Comparison of ENCODE assay signal across 8 cellular contexts in genomic region chr9:37801287-37801850, GRCh38. TPM values are rescaled to one million over a fixed set of nuclear protein-coding genes. Genes with fewer than 3 reads are reported as not detected.
DNase-seq lines count a peak whose midpoint lies in the region; ATAC-seq, FAIRE-seq and TF ChIP-seq lines count a peak whose summit lies in the region.

No MANE protein-coding gene starts in this region.

- peak overlapping the region; percentile 85 for H3K27ac Mint-ChIP-seq in CD8-positive, alpha-beta T cell
- H3K27ac Mint-ChIP-seq in activated CD8-positive, alpha-beta T cell treated with anti-CD3 and anti-CD28 coated beads for 36 hours: peak overlapping the region; percentile 71

- no peak for TF ChIP-seq POLR2A in GM12892 (IDR thresholded peaks at IDR 0.05; ENCODE audit: low read depth, low read length)

- DNase-seq in CD8-positive, alpha-beta T cell: peak in 1 of 7 experiments; percentile 25
- peak; percentile 48 for DNase-seq in activated CD8-positive, alpha-beta T cell treated with anti-CD3 and anti-CD28 coated beads for 36 hours
- peak; percentile 8 for DNase-seq in fibroblast of the aortic adventitia (ENCODE audit: low read depth)
- DNase-seq in omental fat pad (ENCODE audit: low spot score): no peak
- no peak for DNase-seq in GM12892 (ENCODE audit: insufficient read length)
- no peak for DNase-seq in ecto neural progenitor cell (ENCODE audit: low spot score)

- H3K27me3 ChIP-seq in CD8-positive, alpha-beta T cell (ENCODE audit: insufficient read depth, low read length): no peaks in the 10 kb centered on the region

- CTCF ChIA-PET in CD8-positive, alpha-beta T cell (lab: Charles Lee): no interaction called here
- CTCF ChIA-PET in activated CD8-positive, alpha-beta T cell treated with anti-CD3 and anti-CD28 coated beads for 36 hours (lab: Charles Lee): interaction anchor here (1.0 kb wide), 1 partner anchor 16 kb away, joined by 3 read pairs; the partner anchor contains the start of gene EXOSC3

- H3K27me3 Mint-ChIP-seq in CD8-positive, alpha-beta T cell (ENCODE audit: low read depth): no peaks in the 10 kb centered on the region
- no peaks in the 10 kb centered on the region for H3K27me3 Mint-ChIP-seq in activated CD8-positive, alpha-beta T cell treated with anti-CD3 and anti-CD28 coated beads for 36 hours

- no peaks in the 10 kb centered on the region for H3K9me3 ChIP-seq in CD8-positive, alpha-beta T cell (ENCODE audit: low read length)

- H3K4me3 Mint-ChIP-seq in CD8-positive, alpha-beta T cell: peak overlapping the region; percentile 94
- peak overlapping the region; percentile 93 for H3K4me3 Mint-ChIP-seq in activated CD8-positive, alpha-beta T cell treated with anti-CD3 and anti-CD28 coated beads for 36 hours

- peaks cover 27% of the 10 kb centered on the region for H3K4me1 ChIP-seq in CD8-positive, alpha-beta T cell (ENCODE audit: insufficient read depth, low read length)

- H3K36me3 ChIP-seq in CD8-positive, alpha-beta T cell (ENCODE audit: insufficient read depth, low read length): no peaks in the 10 kb centered on the region

- H3K4me1 Mint-ChIP-seq in CD8-positive, alpha-beta T cell (ENCODE audit: low read depth): peaks cover 44% of the 10 kb centered on the region
- peaks cover 40% of the 10 kb centered on the region for H3K4me1 Mint-ChIP-seq in activated CD8-positive, alpha-beta T cell treated with anti-CD3 and anti-CD28 coated beads for 36 hours (ENCODE audit: low read depth)

- no peak for FAIRE-seq in GM12892 (lab: Jason Lieb, UNC)

- POLR2A ChIA-PET in CD8-positive, alpha-beta T cell (lab: Charles Lee): interaction anchor here (1.2 to 2.5 kb wide), 4 partner anchors 10 to 102 kb away, joined by 3 to 30 read pairs (median 4); partner anchors contain the start of gene EXOSC3
- POLR2A ChIA-PET in activated CD8-positive, alpha-beta T cell treated with anti-CD3 and anti-CD28 coated beads for 36 hours (lab: Charles Lee): interaction anchor here (0.6 to 3.0 kb wide), 7 partner anchors 11 to 287 kb away, joined by 3 to 29 read pairs (median 3); partner anchors contain the start of gene EXOSC3

- peak overlapping the region; percentile 97 for H3K4me3 ChIP-seq in CD8-positive, alpha-beta T cell (ENCODE audit: low read depth, low read length)
- H3K4me3 ChIP-seq in fibroblast of the aortic adventitia (ENCODE audit: low read depth, low read length): peak overlapping the region; percentile 82

- intact Hi-C loops in CD8-positive, alpha-beta T cell (cut with DNase I, micrococcal nuclease): loop anchor here (2.0 to 5.0 kb wide), 6 partner anchors 49 to 1034 kb away; partner anchors contain the start of genes SLC25A51 (in 2 of the 2), TOMM5 (in 2 of the 2) and TRMT10B (in 1 of the 2)
- intact Hi-C loops in activated CD8-positive, alpha-beta T cell treated with anti-CD3 and anti-CD28 coated beads for 36 hours (cut with micrococcal nuclease): no loop called here

- no peaks in the 10 kb centered on the region for H3K9me3 Mint-ChIP-seq in CD8-positive, alpha-beta T cell
- no peaks in the 10 kb centered on the region for H3K9me3 Mint-ChIP-seq in activated CD8-positive, alpha-beta T cell treated with anti-CD3 and anti-CD28 coated beads for 36 hours

- peak; percentile 31 for ATAC-seq in CD8-positive, alpha-beta T cell
- peak; percentile 45 for ATAC-seq in GM21381 (IDR thresholded peaks at IDR 0.05; ENCODE audit: unreplicated experiment)
- ATAC-seq in HG03575 (IDR thresholded peaks at IDR 0.05; ENCODE audit: extremely low read depth, insufficient number of reproducible peaks, low FRiP score, unreplicated experiment): peak; percentile 15
- ATAC-seq in activated CD8-positive, alpha-beta T cell treated with anti-CD3 and anti-CD28 coated beads for 36 hours: peak; percentile 40
- peak; percentile 67 for ATAC-seq in omental fat pad (ENCODE audit: low FRiP score)

- no peak for TF ChIP-seq CTCF in CD8-positive, alpha-beta T cell (IDR thresholded peaks at IDR 0.05)
- no peak for TF ChIP-seq CTCF in activated CD8-positive, alpha-beta T cell treated with anti-CD3 and anti-CD28 coated beads for 36 hours (IDR thresholded peaks at IDR 0.05)
- no peak for TF ChIP-seq CTCF in fibroblast of the aortic adventitia (IDR thresholded peaks at IDR 0.05; ENCODE audit: insufficient read depth, low read length)
- no peak for TF ChIP-seq CTCF in omental fat pad (IDR thresholded peaks at IDR 0.05)

- H3K27ac ChIP-seq in CD8-positive, alpha-beta T cell (ENCODE audit: low read depth, low read length): peak overlapping the region; percentile 69

- H3K36me3 Mint-ChIP-seq in CD8-positive, alpha-beta T cell: peaks cover 10% of the 10 kb centered on the region
- peaks cover 9% of the 10 kb centered on the region for H3K36me3 Mint-ChIP-seq in activated CD8-positive, alpha-beta T cell treated with anti-CD3 and anti-CD28 coated beads for 36 hours (ENCODE audit: low read depth)

RNA-seq across cellular contexts. Expression of gene DCAF10, which starts 0.8 kb away (rescaled TPM):
- total RNA-seq in CD8-positive, alpha-beta T cell: 1 to 10 TPM; 4.9 to 5.6 TPM
- 10 to 100 TPM; 14.7 to 15.2 TPM for total RNA-seq in activated CD8-positive, alpha-beta T cell treated with anti-CD3 and anti-CD28 coated beads for 36 hours
- total RNA-seq in fibroblast of the aortic adventitia (ENCODE audit: low replicate concordance) (24.5 and 46.1 TPM in 2 replicates), omental fat pad (10 to 100 TPM; 23.2 to 40.5 (median 31.9) TPM)
- 11.8 TPM for polyA plus RNA-seq in GM12892 (2012; ENCODE audit: missing spikeins)

RNA-seq across cellular contexts. Expression of gene EXOSC3, which starts 16.5 kb away (rescaled TPM):
- total RNA-seq in CD8-positive, alpha-beta T cell: 10 to 100 TPM; 34.2 to 45.9 TPM
- 100 to 1,000 TPM; 111 to 126 TPM for total RNA-seq in activated CD8-positive, alpha-beta T cell treated with anti-CD3 and anti-CD28 coated beads for 36 hours
- total RNA-seq in fibroblast of the aortic adventitia (ENCODE audit: low replicate concordance) (92.3 and 109 TPM in 2 replicates), omental fat pad (10 to 100 TPM; 24.8 to 47.3 (median 39.5) TPM)
- 44.3 TPM for polyA plus RNA-seq in GM12892 (2012; ENCODE audit: missing spikeins)

RNA-seq across cellular contexts. Expression of gene TRMT10B, which starts 47.8 kb away (rescaled TPM):
- 1 to 10 TPM; 5.9 to 7.0 TPM for total RNA-seq in CD8-positive, alpha-beta T cell
- total RNA-seq in activated CD8-positive, alpha-beta T cell treated with anti-CD3 and anti-CD28 coated beads for 36 hours: 10 to 100 TPM; 10.6 to 12.0 TPM
- total RNA-seq in fibroblast of the aortic adventitia (ENCODE audit: low replicate concordance) (1.3 and 2.4 TPM in 2 replicates), omental fat pad (1 to 10 TPM; 3.7 to 9.1 (median 3.9) TPM)
- polyA plus RNA-seq in GM12892 (2012; ENCODE audit: missing spikeins): 8.0 TPM

Comparison
In these comparisons a context has a peak if more than half of its experiments do, and no peak if none do; other contexts are left out.
1. ATAC-seq: peak in every context shown above with its lines; median percentile 67 in omental fat pad; 45 in GM21381; 40 in activated CD8-positive, alpha-beta T cell treated with anti-CD3 and anti-CD28 coated beads for 36 hours; 31 in CD8-positive, alpha-beta T cell; 15 in HG03575.
2. DNase-seq: peak in activated CD8-positive, alpha-beta T cell treated with anti-CD3 and anti-CD28 coated beads for 36 hours (single experiment) and fibroblast of the aortic adventitia (single experiment); none in omental fat pad (single experiment), GM12892 (single experiment) and ecto neural progenitor cell (single experiment).